Comparison of ENCODE assay signal across 21 cellular contexts in genomic region chr3:107372506-107372905, GRCh38. TPM values are rescaled to one million over a fixed set of nuclear protein-coding genes. Genes with fewer than 3 reads are reported as not detected.
DNase-seq lines count a peak whose midpoint lies in the region; ATAC-seq and TF ChIP-seq lines count a peak whose summit lies in the region.
"Had no signal": no experiment of that assay in that cellular context is flagged by ENCODE, and none has a peak within 500 bp of the region (broad histone marks: within the 10 kb centered on the region; RNA-seq: fewer than 3 reads in every experiment).

No MANE protein-coding gene starts in this region.

- no peaks in the 10 kb centered on the region for H3K4me1 ChIP-seq in tibial nerve
- H3K4me1 ChIP-seq in breast epithelium, result no peaks in the 10 kb centered on the region
- H3K4me1 ChIP-seq: BLaER1, Caco-2 had no signal

- H3K27me3 ChIP-seq in tibial nerve, result no peaks in the 10 kb centered on the region
- H3K27me3 ChIP-seq in breast epithelium, result no peaks in the 10 kb centered on the region
- H3K27me3 ChIP-seq: BLaER1 had no signal

- H3K4me3 Mint-ChIP-seq in Calu3 (ENCODE audit: low read depth, unreplicated experiment), result no peak overlapping the region
- no peak overlapping the region for H3K4me3 Mint-ChIP-seq in endothelial cell (ENCODE audit: unreplicated experiment)
- H3K4me3 Mint-ChIP-seq: B cell; CD4-positive, CD25-positive, alpha-beta regulatory T cell; CD8-positive, alpha-beta T cell had no signal

- no peak for TF ChIP-seq POLR2A in tibial nerve (IDR thresholded peaks at IDR 0.05)
- TF ChIP-seq POLR2A in breast epithelium (IDR thresholded peaks at IDR 0.05), result no peak

- no TSS peak for BruUV-seq in Calu3 (replicated peaks; lab: Mats Ljungman, UMichigan)

- H3K27ac ChIP-seq in tibial nerve, result no peak overlapping the region
- H3K27ac ChIP-seq in breast epithelium, result no peak overlapping the region
- H3K27ac ChIP-seq: 22Rv1, BLaER1, C4-2B had no signal

- CTCF ChIA-PET in Calu3 (lab: Charles Lee), result no interaction called here

- DNase-seq in Calu3 (peak; percentile 16), endothelial cell (ENCODE audit: low spot score) (no peak), left kidney (ENCODE audit: low read depth, low spot score) (peak; percentile 26), tibial nerve (ENCODE audit: low spot score in 2 of 2) (no peak), breast epithelium (ENCODE audit: low spot score in 2 of 2) (no peak)
- DNase-seq: Caco-2; CD4-positive, CD25-positive, alpha-beta regulatory T cell; CD8-positive, alpha-beta T cell; DMS 273 treated with DMSO at 0.1 percent for 48 hours; DMS79; EL; GDM1; GOT3; H7; HCEC 1CT had no signal

- H3K4me3 ChIP-seq in tibial nerve (no peak overlapping the region), breast epithelium (no peak overlapping the region)
- H3K4me3 ChIP-seq: BLaER1, GM12878 had no signal

- H3K27me3 Mint-ChIP-seq in Calu3 (ENCODE audit: unreplicated experiment) (no peaks in the 10 kb centered on the region), endothelial cell (ENCODE audit: unreplicated experiment) (peaks cover 3% of the 10 kb centered on the region)

- no peaks in the 10 kb centered on the region for H3K9me3 Mint-ChIP-seq in Calu3 (ENCODE audit: low read depth, unreplicated experiment)
- no peaks in the 10 kb centered on the region for H3K9me3 Mint-ChIP-seq in endothelial cell (ENCODE audit: unreplicated experiment)
- H3K9me3 Mint-ChIP-seq: CD4-positive, CD25-positive, alpha-beta regulatory T cell; CD8-positive, alpha-beta T cell had no signal

- peaks cover 60% of the 10 kb centered on the region for H3K4me1 Mint-ChIP-seq in Calu3 (ENCODE audit: low read depth, unreplicated experiment)
- H3K4me1 Mint-ChIP-seq in endothelial cell (ENCODE audit: unreplicated experiment), result peaks cover 39% of the 10 kb centered on the region
- H3K4me1 Mint-ChIP-seq: CD4-positive, CD25-positive, alpha-beta regulatory T cell had no signal

- TF ChIP-seq EP300 in tibial nerve (IDR thresholded peaks at IDR 0.05), result no peak

- TF ChIP-seq CTCF in Calu3 (IDR thresholded peaks at IDR 0.05; ENCODE audit: unreplicated experiment), result no peak
- no peak for TF ChIP-seq CTCF in endothelial cell (IDR thresholded peaks at IDR 0.05; ENCODE audit: unreplicated experiment)
- no peak for TF ChIP-seq CTCF in tibial nerve (IDR thresholded peaks at IDR 0.05)
- TF ChIP-seq CTCF in breast epithelium (IDR thresholded peaks at IDR 0.05), result no peak

- H3K9me3 ChIP-seq in tibial nerve (no peaks in the 10 kb centered on the region), breast epithelium (no peaks in the 10 kb centered on the region)
- H3K9me3 ChIP-seq: BLaER1, Caco-2 had no signal

- intact Hi-C loops in Calu3 (cut with micrococcal nuclease; ENCODE audit: unreplicated experiment) (no loop called here), breast epithelium (cut with DNase I; ENCODE audit: low total_unique reads) (no loop called here)

- H3K27ac Mint-ChIP-seq in Calu3 (ENCODE audit: unreplicated experiment) (peak overlapping the region; percentile 81), endothelial cell (ENCODE audit: unreplicated experiment) (peak overlapping the region; percentile 72)
- H3K27ac Mint-ChIP-seq: B cell; CD4-positive, CD25-positive, alpha-beta regulatory T cell; CD8-positive, alpha-beta T cell had no signal

- H3K36me3 Mint-ChIP-seq in Calu3 (ENCODE audit: insufficient read depth, unreplicated experiment), result no peaks in the 10 kb centered on the region
- H3K36me3 Mint-ChIP-seq in endothelial cell (ENCODE audit: low read depth, unreplicated experiment), result no peaks in the 10 kb centered on the region
- H3K36me3 Mint-ChIP-seq: CD4-positive, CD25-positive, alpha-beta regulatory T cell; CD8-positive, alpha-beta T cell had no signal

- H3K36me3 ChIP-seq in tibial nerve (no peaks in the 10 kb centered on the region), breast epithelium (no peaks in the 10 kb centered on the region)
- H3K36me3 ChIP-seq: BLaER1 had no signal

- ATAC-seq in GM21528 (IDR thresholded peaks at IDR 0.05; ENCODE audit: low FRiP score, unreplicated experiment), result no peak
- ATAC-seq: CD8-positive, alpha-beta T cell; GM12878 had no signal

- WGBS in tibial nerve, 2 donors, result 83 to 84% methylated on average over 6 of the region's 6 CpGs

RNA-seq across cellular contexts. Expression of gene CCDC54, which starts 4.7 kb away (rescaled TPM):
- total RNA-seq in Calu3 (2022) (not detected in 2 replicates), endothelial cell (ENCODE audit: unreplicated experiment) (not detected), tibial nerve (not detected), breast epithelium (under 1 TPM in 1 of 3 donors, not detected in 2; 0.33 TPM)
- total RNA-seq: B cell; Caco-2; CD4-positive, CD25-positive, alpha-beta regulatory T cell; CD8-positive, alpha-beta T cell; GM12878; H7 had no signal

Comparison
In these comparisons a context has a peak if more than half of its experiments do, and no peak if none do; other contexts are left out.
1. DNase-seq: peak in Calu3 (single experiment) and left kidney (single experiment); none in endothelial cell (single experiment), tibial nerve (0 of 2) and breast epithelium (0 of 2).